In genomic region chr6:123533862-123534261, GRCh38 we compare ENCODE assay signal across 29 cellular contexts.
"Had no signal": no experiment of that assay in that cellular context is flagged by ENCODE, and none has a peak within 500 bp of the region (broad histone marks: within the 10 kb centered on the region; RNA-seq: fewer than 3 reads in every experiment).

No MANE protein-coding gene starts in this region.

- H3K4me3 ChIP-seq: ascending aorta, MG63, SJSA1 had no signal

- H3K4me3 Mint-ChIP-seq: activated CD4-positive, alpha-beta T cell treated with anti-CD3 and anti-CD28 coated beads, Interleukin-2, amount 10 ng/mL, durations not matched to agents 24 days and 14 days; activated CD8-positive, alpha-beta T cell treated with anti-CD3 and anti-CD28 coated beads for 36 hours; activated naive CD4-positive, alpha-beta T cell treated with anti-CD3 and anti-CD28 coated beads, Interleukin-2, amount 50 U/mL, for 24 hours; activated naive CD8-positive, alpha-beta T cell treated with anti-CD3 and anti-CD28 coated beads, Interleukin-2, amount 10 ng/mL, durations not matched to agents 7 days and 5 days; activated T-cell treated with anti-CD3 and anti-CD28 coated beads, Interleukin-2, amount 50 U/mL, for 24 hours; IgD-negative memory B cell; T-helper 1 cell treated with Interleukin-12 subunit alpha and Interleukin-12 subunit beta and Interleukin-4 antibody, amounts not matched to agents 30 μg/mL and 1 μg/mL, for 36 hours; T-helper 2 cell treated with Interferon-gamma antibody and Interleukin-4, amounts not matched to agents 5 μg/mL and 100 μg/mL, for 36 hours had no signal

- H3K27ac ChIP-seq: ascending aorta, SJSA1 had no signal

- H3K9ac ChIP-seq: SK-N-SH had no signal

- H3K9me3 ChIP-seq: ascending aorta, MG63, SJSA1, SK-N-SH had no signal

- H3K27me3 ChIP-seq: ascending aorta, MG63, SJSA1 had no signal

- ATAC-seq: activated CD8-positive, alpha-beta T cell treated with anti-CD3 and anti-CD28 coated beads for 36 hours had no signal

- H3K4me1 Mint-ChIP-seq: activated CD4-positive, alpha-beta T cell treated with anti-CD3 and anti-CD28 coated beads, Interleukin-2, amount 10 ng/mL, durations not matched to agents 24 days and 14 days; activated naive CD4-positive, alpha-beta T cell treated with anti-CD3 and anti-CD28 coated beads, Interleukin-2, amount 50 U/mL, for 24 hours; activated naive CD8-positive, alpha-beta T cell treated with anti-CD3 and anti-CD28 coated beads, Interleukin-2, amount 10 ng/mL, durations not matched to agents 7 days and 5 days; IgD-negative memory B cell had no signal

- H3K27me3 Mint-ChIP-seq: activated CD4-positive, alpha-beta T cell treated with anti-CD3 and anti-CD28 coated beads, Interleukin-2, amount 10 ng/mL, durations not matched to agents 24 days and 14 days; activated CD8-positive, alpha-beta T cell treated with anti-CD3 and anti-CD28 coated beads for 36 hours; activated naive CD4-positive, alpha-beta T cell treated with anti-CD3 and anti-CD28 coated beads, Interleukin-2, amount 50 U/mL, for 24 hours; activated naive CD8-positive, alpha-beta T cell treated with anti-CD3 and anti-CD28 coated beads, Interleukin-2, amount 10 ng/mL, durations not matched to agents 7 days and 5 days; activated T-cell treated with anti-CD3 and anti-CD28 coated beads, Interleukin-2, amount 50 U/mL, for 24 hours; IgD-negative memory B cell had no signal

- H3K4me1 ChIP-seq: ascending aorta, SJSA1 had no signal

- H3K27ac Mint-ChIP-seq: activated CD4-positive, alpha-beta T cell treated with anti-CD3 and anti-CD28 coated beads, Interleukin-2, amount 10 ng/mL, durations not matched to agents 24 days and 14 days; activated CD8-positive, alpha-beta T cell treated with anti-CD3 and anti-CD28 coated beads for 36 hours; activated naive CD4-positive, alpha-beta T cell treated with anti-CD3 and anti-CD28 coated beads, Interleukin-2, amount 50 U/mL, for 24 hours; activated naive CD8-positive, alpha-beta T cell treated with anti-CD3 and anti-CD28 coated beads, Interleukin-2, amount 10 ng/mL, durations not matched to agents 7 days and 5 days; activated T-cell treated with anti-CD3 and anti-CD28 coated beads, Interleukin-2, amount 50 U/mL, for 24 hours; activated T-helper 2 cell treated with anti-CD3 and anti-CD28 coated beads, Interferon-gamma antibody, Interleukin-2, Interleukin-4, amounts not matched to agents 10 μg/mL and 5 μg/mL and 100 μg/mL, durations not matched to agents 14 hours and 24 hours and 36 hours; IgD-negative memory B cell; T-helper 1 cell treated with Interleukin-12 subunit alpha and Interleukin-12 subunit beta and Interleukin-4 antibody, amounts not matched to agents 30 μg/mL and 1 μg/mL, for 36 hours; T-helper 2 cell treated with Interferon-gamma antibody and Interleukin-4, amounts not matched to agents 5 μg/mL and 100 μg/mL, for 36 hours had no signal

- H3K36me3 Mint-ChIP-seq: activated naive CD4-positive, alpha-beta T cell treated with anti-CD3 and anti-CD28 coated beads, Interleukin-2, amount 50 U/mL, for 24 hours; activated naive CD8-positive, alpha-beta T cell treated with anti-CD3 and anti-CD28 coated beads, Interleukin-2, amount 10 ng/mL, durations not matched to agents 7 days and 5 days; IgD-negative memory B cell had no signal

- DNase-seq: activated CD4-positive, alpha-beta T cell treated with anti-CD3 and anti-CD28 coated beads, Interleukin-2, amount 10 ng/mL, durations not matched to agents 24 days and 14 days; activated CD4-positive, alpha-beta T cell treated with anti-CD3 and anti-CD28 coated beads, Interleukin-2, amount 50 U/mL, for 4 hours; activated CD8-positive, alpha-beta T cell treated with anti-CD3 and anti-CD28 coated beads for 36 hours; activated gamma-delta T cell; activated naive CD4-positive, alpha-beta T cell treated with Interleukin-2 at 50 U/mL for 16 hours; activated naive CD8-positive, alpha-beta T cell treated with anti-CD3 and anti-CD28 coated beads, Interleukin-2, amount 10 ng/mL, durations not matched to agents 7 days and 5 days; activated T-cell treated with anti-CD3 and anti-CD28 coated beads, Interleukin-2, amount 50 U/mL, for 24 hours; amygdala; Karpas-422; KBM-7; MG63; NCI-H1048; NCI-H1105 treated with DMSO at 0.1 percent for 48 hours; NCI-H1436; NCI-H1694; NCI-H1930; NCI-H2081 treated with DMSO at 0.1 percent for 48 hours; NCI-H226; NCI-H524 treated with DMSO at 0.1 percent for 48 hours; NK-92 treated with Interleukin-12 subunit alpha and Interleukin-12 subunit beta, amount 100 ng/mL, for 24 hours; SHP77 treated with DMSO at 0.1 percent for 48 hours; SK-N-SH had no signal

- H3K4me2 ChIP-seq: SK-N-SH had no signal

- H3K36me3 ChIP-seq: ascending aorta, MG63, SJSA1 had no signal

- H3K9me3 Mint-ChIP-seq: activated CD4-positive, alpha-beta T cell treated with anti-CD3 and anti-CD28 coated beads, Interleukin-2, amount 10 ng/mL, durations not matched to agents 24 days and 14 days; activated CD8-positive, alpha-beta T cell treated with anti-CD3 and anti-CD28 coated beads for 36 hours; activated naive CD4-positive, alpha-beta T cell treated with anti-CD3 and anti-CD28 coated beads, Interleukin-2, amount 50 U/mL, for 24 hours; activated naive CD8-positive, alpha-beta T cell treated with anti-CD3 and anti-CD28 coated beads, Interleukin-2, amount 10 ng/mL, durations not matched to agents 7 days and 5 days; activated T-cell treated with anti-CD3 and anti-CD28 coated beads, Interleukin-2, amount 50 U/mL, for 24 hours; activated T-helper 2 cell treated with anti-CD3 and anti-CD28 coated beads, Interferon-gamma antibody, Interleukin-2, Interleukin-4, amounts not matched to agents 10 μg/mL and 5 μg/mL and 100 μg/mL, durations not matched to agents 14 hours and 24 hours and 36 hours; IgD-negative memory B cell; T-helper 1 cell treated with Interleukin-12 subunit alpha and Interleukin-12 subunit beta and Interleukin-4 antibody, amounts not matched to agents 30 μg/mL and 1 μg/mL, for 36 hours; T-helper 2 cell treated with Interferon-gamma antibody and Interleukin-4, amounts not matched to agents 5 μg/mL and 100 μg/mL, for 36 hours had no signal
